ENCODE assay signal across 8 cellular contexts in the genomic region with DNA sequence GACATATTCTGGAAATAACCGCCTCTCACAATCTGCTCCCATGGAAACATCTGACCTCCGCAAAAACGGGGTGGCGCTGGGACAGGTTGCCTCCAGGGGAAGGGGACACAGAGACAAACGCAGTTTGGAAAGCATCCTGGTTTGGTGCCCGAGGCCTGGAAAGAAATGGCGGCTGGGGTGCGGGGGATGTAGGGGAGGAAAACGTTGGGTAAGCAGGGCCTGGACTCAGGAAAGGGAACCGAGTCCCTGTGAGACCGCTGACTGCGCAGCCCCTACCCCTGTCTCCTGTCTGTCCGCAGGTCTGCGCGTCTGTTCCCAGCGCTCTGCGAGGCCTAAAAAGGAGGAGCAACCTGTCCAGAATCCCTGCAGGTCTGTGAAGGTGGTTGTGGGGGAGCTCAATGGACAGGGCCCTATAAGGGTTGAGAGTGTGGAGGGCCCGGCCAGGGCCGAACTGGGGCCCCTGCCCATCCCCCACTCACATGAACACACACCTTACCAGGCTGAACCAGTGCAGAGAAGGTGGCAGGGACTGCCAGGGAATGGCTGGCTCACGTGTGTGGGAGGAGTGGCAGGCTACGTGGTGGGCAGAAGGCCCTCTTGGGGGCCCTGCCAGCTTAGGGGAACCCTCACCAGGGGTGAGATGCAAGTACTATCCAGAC.
DNase-seq lines count a peak whose midpoint lies in the region; ATAC-seq lines count a peak whose summit lies in the region.

No MANE protein-coding gene starts in this region.

- peaks cover 5% of the 10 kb centered on the region for H3K4me1 Mint-ChIP-seq in activated naive CD8-positive, alpha-beta T cell treated with anti-CD3 and anti-CD28 coated beads, Interleukin-2, amount 50 U/mL, for 24 hours
- peaks cover 6% of the 10 kb centered on the region for H3K4me1 Mint-ChIP-seq in stimulated activated effector memory CD8-positive, alpha-beta T cell treated with anti-CD3 and anti-CD28 coated beads, Interleukin-12 subunit alpha, Interleukin-12 subunit beta, amount 100 ng/mL, for 72 hours

- peak overlapping the region; percentile 42 for H3K27ac Mint-ChIP-seq in activated naive CD8-positive, alpha-beta T cell treated with anti-CD3 and anti-CD28 coated beads, Interleukin-2, amount 50 U/mL, for 24 hours
- H3K27ac Mint-ChIP-seq in stimulated activated effector memory CD8-positive, alpha-beta T cell treated with anti-CD3 and anti-CD28 coated beads, Interleukin-12 subunit alpha, Interleukin-12 subunit beta, amount 100 ng/mL, for 72 hours, result peak overlapping the region; percentile 65

- peak overlapping the region; percentile 79 for H3K4me3 ChIP-seq in iPS-15b (ENCODE audit: low read depth, low read length)

- peak; percentile 27 for ATAC-seq in HG02981 (IDR thresholded peaks at IDR 0.05; ENCODE audit: unreplicated experiment)
- no peak for ATAC-seq in activated naive CD8-positive, alpha-beta T cell treated with anti-CD3 and anti-CD28 coated beads, Interleukin-2, amount 50 U/mL, for 24 hours
- no peak for ATAC-seq in stimulated activated effector memory CD8-positive, alpha-beta T cell treated with anti-CD3 and anti-CD28 coated beads, Interleukin-12 subunit alpha, Interleukin-12 subunit beta, amount 100 ng/mL, for 72 hours

- H3K9ac ChIP-seq in iPS-15b (ENCODE audit: low read depth, low read length), result peak overlapping the region; percentile 50

- H3K9me3 Mint-ChIP-seq in activated naive CD8-positive, alpha-beta T cell treated with anti-CD3 and anti-CD28 coated beads, Interleukin-2, amount 50 U/mL, for 24 hours, result no peaks in the 10 kb centered on the region
- H3K9me3 Mint-ChIP-seq in stimulated activated effector memory CD8-positive, alpha-beta T cell treated with anti-CD3 and anti-CD28 coated beads, Interleukin-12 subunit alpha, Interleukin-12 subunit beta, amount 100 ng/mL, for 72 hours, result no peaks in the 10 kb centered on the region

- DNase-seq in NCI-H2227 (lab: John Stamatoyannopoulos, UW; ENCODE audit: unreplicated experiment) (peak; percentile 26), NCI-H2227 treated with DMSO at 0.1 percent for 48 hours (lab: John Stamatoyannopoulos, UW) (no peak), HPDE6-E6E7 (ENCODE audit: extremely low spot score) (no peak), NCI-H748 treated with DMSO at 0.1 percent for 48 hours (lab: John Stamatoyannopoulos, UW) (no peak)
- peak; percentile 4 for DNase-seq in activated naive CD8-positive, alpha-beta T cell treated with anti-CD3 and anti-CD28 coated beads, Interleukin-2, amount 50 U/mL, for 24 hours
- no peak for DNase-seq in stimulated activated effector memory CD8-positive, alpha-beta T cell treated with anti-CD3 and anti-CD28 coated beads, Interleukin-12 subunit alpha, Interleukin-12 subunit beta, amount 100 ng/mL, for 72 hours (ENCODE audit: low spot score in 2 of 2)

- H3K36me3 ChIP-seq in iPS-15b (ENCODE audit: control insufficient read depth, insufficient read depth, low read length), result no peaks in the 10 kb centered on the region

- peak overlapping the region; percentile 76 for H3K4me3 Mint-ChIP-seq in activated naive CD8-positive, alpha-beta T cell treated with anti-CD3 and anti-CD28 coated beads, Interleukin-2, amount 50 U/mL, for 24 hours
- H3K4me3 Mint-ChIP-seq in stimulated activated effector memory CD8-positive, alpha-beta T cell treated with anti-CD3 and anti-CD28 coated beads, Interleukin-12 subunit alpha, Interleukin-12 subunit beta, amount 100 ng/mL, for 72 hours, result peak overlapping the region; percentile 64

- peaks cover 3% of the 10 kb centered on the region for H3K4me1 ChIP-seq in iPS-15b (ENCODE audit: control insufficient read depth, insufficient read depth, low read length)

- peaks cover 2% of the 10 kb centered on the region for H3K36me3 Mint-ChIP-seq in activated naive CD8-positive, alpha-beta T cell treated with anti-CD3 and anti-CD28 coated beads, Interleukin-2, amount 50 U/mL, for 24 hours (ENCODE audit: low read depth)
- peaks cover 6% of the 10 kb centered on the region for H3K36me3 Mint-ChIP-seq in stimulated activated effector memory CD8-positive, alpha-beta T cell treated with anti-CD3 and anti-CD28 coated beads, Interleukin-12 subunit alpha, Interleukin-12 subunit beta, amount 100 ng/mL, for 72 hours

- peaks cover 5% of the 10 kb centered on the region for H3K27me3 Mint-ChIP-seq in activated naive CD8-positive, alpha-beta T cell treated with anti-CD3 and anti-CD28 coated beads, Interleukin-2, amount 50 U/mL, for 24 hours

- no peaks in the 10 kb centered on the region for H3K9me3 ChIP-seq in iPS-15b (ENCODE audit: control insufficient read depth, insufficient read depth, low read length)

- H3K27me3 ChIP-seq in iPS-15b (ENCODE audit: control insufficient read depth, insufficient read depth, low read length), result peaks cover 8% of the 10 kb centered on the region

Comparison
In these comparisons a context has a peak if more than half of its experiments do, and no peak if none do; other contexts are left out.
1. DNase-seq: peak in NCI-H2227 (single experiment) and activated naive CD8-positive, alpha-beta T cell treated with anti-CD3 and anti-CD28 coated beads, Interleukin-2, amount 50 U/mL, for 24 hours (single experiment); none in NCI-H2227 treated with DMSO at 0.1 percent for 48 hours (single experiment), stimulated activated effector memory CD8-positive, alpha-beta T cell treated with anti-CD3 and anti-CD28 coated beads, Interleukin-12 subunit alpha, Interleukin-12 subunit beta, amount 100 ng/mL, for 72 hours (0 of 2), HPDE6-E6E7 (single experiment) and NCI-H748 treated with DMSO at 0.1 percent for 48 hours (single experiment).